8 cellular contexts compared by ENCODE assay signal in genomic region chrX:17046478-17047097, GRCh38.
DNase-seq lines count a peak whose midpoint lies in the region; ATAC-seq lines count a peak whose summit lies in the region.

No MANE protein-coding gene starts in this region.

- H3K9ac ChIP-seq in adipocyte (ENCODE audit: low read length): no peak overlapping the region

- H3K4me3 ChIP-seq in SJCRH30 (no peak overlapping the region), adipocyte (ENCODE audit: low read length) (no peak overlapping the region)

- no peaks in the 10 kb centered on the region for H3K36me3 ChIP-seq in SJCRH30
- H3K36me3 ChIP-seq in adipocyte (ENCODE audit: control insufficient read depth, insufficient read depth, low read length, severe bottlenecking): no peaks in the 10 kb centered on the region

- H3K27me3 ChIP-seq in SJCRH30 (no peaks in the 10 kb centered on the region), adipocyte (replicated peaks; ENCODE audit: control insufficient read depth, insufficient read depth, low read length) (peaks cover 19% of the 10 kb centered on the region)

- no peak overlapping the region for H3K27ac ChIP-seq in SJCRH30

- intact Hi-C loops in left cardiac atrium (cut with DNase I): loop anchor here in 1 of 2 donors (2.0 kb wide), 2 partner anchors 164 to 220 kb away; no protein-coding TSS in a partner anchor

- no peaks in the 10 kb centered on the region for H3K4me1 ChIP-seq in SJCRH30
- H3K4me1 ChIP-seq in adipocyte (ENCODE audit: control insufficient read depth, insufficient read depth, low read length): no peaks in the 10 kb centered on the region

- peak; percentile 55 for ATAC-seq in GM18517 (IDR thresholded peaks at IDR 0.05; ENCODE audit: unreplicated experiment)
- peak; percentile 76 to 85 for ATAC-seq in left cardiac atrium
- no peak for ATAC-seq in GM18858 (IDR thresholded peaks at IDR 0.05; ENCODE audit: unreplicated experiment)

- H3K9me3 ChIP-seq in SJCRH30 (replicated peaks): no peaks in the 10 kb centered on the region
- no peaks in the 10 kb centered on the region for H3K9me3 ChIP-seq in adipocyte (ENCODE audit: control insufficient read depth, low read length)

- DNase-seq in AG08395 (ENCODE audit: low spot score) (peak; percentile 66), NCI-H1048 (lab: John Stamatoyannopoulos, UW) (peak; percentile 65), SJCRH30 (peak; percentile 75 to 91), adipocyte (ENCODE audit: low read depth) (peak; percentile 81), left cardiac atrium (peak; percentile 47), retina (peak; percentile 53)
